25 cellular contexts compared by ENCODE assay signal in the genomic region with DNA sequence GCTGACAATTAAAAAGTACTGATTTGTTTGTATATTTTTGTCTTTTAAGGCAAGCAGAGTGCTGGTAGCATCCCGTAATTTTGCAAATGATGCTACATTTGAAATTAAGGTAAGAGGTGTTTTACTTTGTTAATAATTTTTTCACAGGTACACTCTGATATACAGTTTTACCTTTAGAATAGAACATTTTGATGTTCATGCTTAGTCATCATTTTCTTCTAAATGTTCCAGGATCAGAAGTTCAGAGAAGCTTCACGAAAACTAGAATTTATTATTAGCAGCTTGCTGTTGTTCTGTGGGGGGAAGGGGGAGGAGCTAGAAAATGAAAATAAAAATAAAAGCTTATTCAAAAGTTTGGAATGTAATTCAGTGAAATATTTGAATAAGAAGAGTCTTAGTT.
"Had no signal": no experiment of that assay in that cellular context is flagged by ENCODE, and none has a peak within 500 bp of the region (broad histone marks: within the 10 kb centered on the region; RNA-seq: fewer than 3 reads in every experiment).

No MANE protein-coding gene starts in this region.

- H3K4me2 ChIP-seq: PC-9 had no signal

- H3K9me3 ChIP-seq: body of pancreas had no signal

- H3K9me3 Mint-ChIP-seq: activated naive CD4-positive, alpha-beta T cell treated with anti-CD3 and anti-CD28 coated beads, Interleukin-2, amount 10 ng/mL, durations not matched to agents 7 days and 5 days; activated naive CD8-positive, alpha-beta T cell treated with anti-CD3 and anti-CD28 coated beads, Interleukin-2, amount 10 ng/mL, durations not matched to agents 7 days and 5 days; activated T-helper 2 cell treated with anti-CD3 and anti-CD28 coated beads, Interferon-gamma antibody, Interleukin-2, Interleukin-4, amounts not matched to agents 10 μg/mL and 5 μg/mL and 100 μg/mL, durations not matched to agents 14 hours and 24 hours and 36 hours; WTC11 had no signal

- FAIRE-seq: bronchial epithelial cell had no signal

- H2AFZ ChIP-seq: PC-9 had no signal

- H3K4me3 Mint-ChIP-seq: activated naive CD4-positive, alpha-beta T cell treated with anti-CD3 and anti-CD28 coated beads, Interleukin-2, amount 10 ng/mL, durations not matched to agents 7 days and 5 days; activated naive CD8-positive, alpha-beta T cell treated with anti-CD3 and anti-CD28 coated beads, Interleukin-2, amount 10 ng/mL, durations not matched to agents 7 days and 5 days; T-helper 17 cell; WTC11 had no signal

- H3K27ac Mint-ChIP-seq: activated naive CD4-positive, alpha-beta T cell treated with anti-CD3 and anti-CD28 coated beads, Interleukin-2, amount 10 ng/mL, durations not matched to agents 7 days and 5 days; activated T-helper 2 cell treated with anti-CD3 and anti-CD28 coated beads, Interferon-gamma antibody, Interleukin-2, Interleukin-4, amounts not matched to agents 10 μg/mL and 5 μg/mL and 100 μg/mL, durations not matched to agents 14 hours and 24 hours and 36 hours; T-helper 17 cell; WTC11 had no signal

- H3K27me3 Mint-ChIP-seq: activated naive CD4-positive, alpha-beta T cell treated with anti-CD3 and anti-CD28 coated beads, Interleukin-2, amount 10 ng/mL, durations not matched to agents 7 days and 5 days; activated naive CD8-positive, alpha-beta T cell treated with anti-CD3 and anti-CD28 coated beads, Interleukin-2, amount 10 ng/mL, durations not matched to agents 7 days and 5 days; T-helper 17 cell had no signal

- H3K27me3 ChIP-seq: body of pancreas had no signal

- H3K4me3 ChIP-seq: body of pancreas, coronary artery, PC-9 had no signal

- DNase-seq: activated CD4-positive, alpha-beta T cell treated with anti-CD3 and anti-CD28 coated beads for 48 hours; activated CD4-positive, alpha-beta T cell treated with anti-CD3 and anti-CD28 coated beads, Interleukin-2, amount 50 U/mL, for 4 hours; activated CD4-positive, CD25-positive, alpha-beta regulatory T cell treated with anti-CD3 and anti-CD28 coated beads, Interleukin-2, amount 50 U/mL, for 72 hours; activated CD8-positive, alpha-beta memory T cell treated with anti-CD3 and anti-CD28 coated beads for 24 hours; activated gamma-delta T cell treated with Interleukin-2 at 50 U/mL for 16 hours; activated naive CD4-positive, alpha-beta T cell treated with anti-CD3 and anti-CD28 coated beads, Interleukin-2, amount 10 ng/mL, durations not matched to agents 7 days and 5 days; activated naive CD8-positive, alpha-beta T cell treated with anti-CD3 and anti-CD28 coated beads, Interleukin-2, amount 10 ng/mL, durations not matched to agents 7 days and 5 days; activated T-cell treated with anti-CD3 and anti-CD28 coated beads, Interleukin-2, amount 50 U/mL, for 48 hours; aorta; body of pancreas; central memory CD4-positive, alpha-beta T cell; NCI-H1105 treated with DMSO at 0.1 percent for 48 hours; NCI-H1436 treated with DMSO at 0.1 percent for 48 hours; NCI-H187; NCI-H2081; NCI-H446; NCI-H524; PC-9; SHP77 treated with DMSO at 0.1 percent for 48 hours; T-helper 17 cell; T-helper 9 cell had no signal

- H3K27ac ChIP-seq: body of pancreas, coronary artery, PC-9 had no signal

- ATAC-seq: body of pancreas, T-helper 17 cell, WTC11 had no signal

- H3K4me1 Mint-ChIP-seq: WTC11 had no signal
